11 cellular contexts compared by ENCODE assay signal in genomic region chr15:85403745-85404144, GRCh38. TPM values are rescaled to one million over a fixed set of nuclear protein-coding genes. Genes with fewer than 3 reads are reported as not detected.
DNase-seq lines count a peak whose midpoint lies in the region; ATAC-seq lines count a peak whose summit lies in the region.
"Had no signal": no experiment of that assay in that cellular context is flagged by ENCODE, and none has a peak within 500 bp of the region (broad histone marks: within the 10 kb centered on the region; RNA-seq: fewer than 3 reads in every experiment).

No MANE protein-coding gene starts in this region.

- ATAC-seq in Right ventricle myocardium inferior (peak; percentile 70), aorta (ENCODE audit: low FRiP score) (peak; percentile 69)

- H3K4me3 ChIP-seq in aorta (ENCODE audit: low read length in 2 of 2): no peak overlapping the region

- H3K4me1 ChIP-seq in aorta (ENCODE audit: control insufficient read depth in 1 of 2, insufficient read depth in 2 of 2, low read length in 2 of 2): peaks cover 8 to 24% of the 10 kb centered on the region in 2 donors

- no peaks in the 10 kb centered on the region for H3K36me3 ChIP-seq in aorta (ENCODE audit: control insufficient read depth in 1 of 2, insufficient read depth in 2 of 2, low read length in 1 of 2)

- no peaks in the 10 kb centered on the region for H3K27me3 ChIP-seq in aorta (ENCODE audit: control insufficient read depth in 1 of 2, insufficient read depth in 2 of 2, low read length in 1 of 2)

- no peak for DNase-seq in Right ventricle myocardium inferior (ENCODE audit: missing footprints)
- DNase-seq in cardiac septum (ENCODE audit: low spot score): no peak
- DNase-seq in amniotic epithelial cell (ENCODE audit: low read depth): peak; percentile 55
- DNase-seq in islet precursor cell: peak; percentile 58
- no peak for DNase-seq in aorta
- DNase-seq in caudate nucleus (lab: John Stamatoyannopoulos, UW): no peak
- no peak for DNase-seq in NOMO-1 treated with dmso at 0.1 percent for 144 hours (lab: John Stamatoyannopoulos, UW; ENCODE audit: unreplicated experiment)
- DNase-seq in NCI-H1930 (lab: John Stamatoyannopoulos, UW): no peak
- DNase-seq: NCI-H1048; SHP77; stimulated activated naive CD4-positive, alpha-beta T cell treated with Interleukin-2 at 50 U/mL for 16 hours had no signal

- H3K27ac ChIP-seq in aorta (ENCODE audit: low read depth in 1 of 2, low read length in 2 of 2) (no peak overlapping the region), caudate nucleus (ENCODE audit: low read depth, low read length) (no peak overlapping the region)

- intact Hi-C loops in Right ventricle myocardium inferior (cut with DNase I) (loop anchor here (5.0 kb wide), 1 partner anchor 39 kb away; no protein-coding TSS in a partner anchor), cardiac septum (cut with DNase I) (loop anchor here (5.0 kb wide), 1 partner anchor 49 kb away; no protein-coding TSS in a partner anchor), aorta (cut with DNase I) (loop anchor here in 1 of 2 donors (10.0 kb wide), 1 partner anchor 69 kb away; no protein-coding TSS in a partner anchor)

- 80 to 86% methylated on average over 5 of the region's 5 CpGs for WGBS in aorta, 2 donors

- H3K9me3 ChIP-seq in aorta (ENCODE audit: control insufficient read depth, low read length): no peaks in the 10 kb centered on the region

RNA-seq across cellular contexts. Expression of gene AKAP13, which starts 23.3 kb away (rescaled TPM):
- total RNA-seq in Right ventricle myocardium inferior (292 TPM), cardiac septum (458 TPM), aorta (100 to 1,000 TPM; 224 to 267 TPM)
- polyA plus RNA-seq in aorta: 10 to 100 TPM; 29.6 to 52.2 TPM

Comparison
In these comparisons a context has a peak if more than half of its experiments do, and no peak if none do; other contexts are left out.
1. DNase-seq: peak in amniotic epithelial cell (single experiment) and islet precursor cell (single experiment); none in Right ventricle myocardium inferior (single experiment), cardiac septum (single experiment), aorta (0 of 2), caudate nucleus (0 of 61), NOMO-1 treated with dmso at 0.1 percent for 144 hours (single experiment) and NCI-H1930 (0 of 2).